ENCODE assay signal across 9 cellular contexts in genomic region chr4:2441393-2442174, GRCh38. TPM values are rescaled to one million over a fixed set of nuclear protein-coding genes. Genes with fewer than 3 reads are reported as not detected.
DNase-seq lines count a peak whose midpoint lies in the region; ATAC-seq and TF ChIP-seq lines count a peak whose summit lies in the region.
"Had no signal": no experiment of that assay in that cellular context is flagged by ENCODE, and none has a peak within 500 bp of the region (broad histone marks: within the 10 kb centered on the region; RNA-seq: fewer than 3 reads in every experiment).

No MANE protein-coding gene starts in this region.

- H3K27me3 ChIP-seq in A673 (replicated peaks; ENCODE audit: insufficient read depth, low read depth, low read length, poor library complexity) (no peaks in the 10 kb centered on the region), neutrophil (no peaks in the 10 kb centered on the region), uterus (no peaks in the 10 kb centered on the region)

- DNase-seq in A673 (ENCODE audit: low spot score): peak; percentile 88
- DNase-seq in NCI-H82 (lab: John Stamatoyannopoulos, UW): peak; percentile 94
- DNase-seq in activated CD8-positive, alpha-beta memory T cell treated with anti-CD3 and anti-CD28 coated beads for 1 hour (ENCODE audit: extremely low read depth in 1 of 2, low read depth in 1 of 2): peak; percentile 48 to 51
- peak; percentile 78 to 80 for DNase-seq in erythroblast (lab: John Stamatoyannopoulos, UW)
- no peak for DNase-seq in uterus

- CTCF ChIA-PET in A673 (lab: Charles Lee): interaction anchor here (0.5 to 1.6 kb wide), 7 partner anchors 14 to 594 kb away, joined by 3 to 13 read pairs (median 4); no protein-coding TSS in a partner anchor

- H3K4me3 ChIP-seq in A673 (ENCODE audit: low read depth, low read length, poor library complexity, severe bottlenecking) (no peak overlapping the region), neutrophil (ENCODE audit: low read depth in 1 of 2, low read length in 1 of 2) (no peak overlapping the region), uterus (no peak overlapping the region)

- no peaks in the 10 kb centered on the region for H3K4me1 ChIP-seq in A673 (ENCODE audit: insufficient read depth, low read length, poor library complexity, severe bottlenecking)
- H3K4me1 ChIP-seq in neutrophil (ENCODE audit: control insufficient read depth in 1 of 2, insufficient read depth in 1 of 2, low read depth in 1 of 2, low read length in 1 of 2): no peaks in the 10 kb centered on the region
- H3K4me1 ChIP-seq in uterus: no peaks in the 10 kb centered on the region

- BruUV-seq in A673 (replicated peaks; lab: Mats Ljungman, UMichigan): no TSS peak

- POLR2A ChIA-PET in A673 (lab: Charles Lee; ENCODE audit: low non-redundant PET): no interaction called here

- TF ChIP-seq CTCF in A673 (conservative IDR thresholded peaks at IDR 0.05; ENCODE audit: low read depth, low read length) (peak; percentile 98), neutrophil (IDR thresholded peaks at IDR 0.05) (peak; percentile 41), uterus (IDR thresholded peaks at IDR 0.05) (peak in 3 of 4 experiments; percentile 32 to 52 (median 47))

- no peak overlapping the region for H3K27ac ChIP-seq in A673 (ENCODE audit: low read depth, low read length, poor library complexity, severe bottlenecking)
- no peak overlapping the region for H3K27ac ChIP-seq in neutrophil
- no peak overlapping the region for H3K27ac ChIP-seq in uterus

- no peaks in the 10 kb centered on the region for H3K36me3 ChIP-seq in A673 (ENCODE audit: insufficient read depth, low read length, poor library complexity, severe bottlenecking)
- no peaks in the 10 kb centered on the region for H3K36me3 ChIP-seq in neutrophil
- no peaks in the 10 kb centered on the region for H3K36me3 ChIP-seq in uterus

- ATAC-seq in GM18505 (IDR thresholded peaks at IDR 0.05; ENCODE audit: unreplicated experiment) (peak; percentile 83), HG03025 (IDR thresholded peaks at IDR 0.05; ENCODE audit: low FRiP score, unreplicated experiment) (peak; percentile 72)

- intact Hi-C loops in A673 (cut with micrococcal nuclease; ENCODE audit: unreplicated experiment) (loop anchor here (1.0 kb wide), 1 partner anchor 221 kb away; no protein-coding TSS in a partner anchor), uterus (cut with DNase I; ENCODE audit: low total_unique reads) (no loop called here)

- TF ChIP-seq POLR2A in GM18505 (IDR thresholded peaks at IDR 0.05; ENCODE audit: borderline replicate concordance, extremely low read depth, insufficient read depth, insufficient read length) (no peak), erythroblast (IDR thresholded peaks at IDR 0.05; ENCODE audit: low read length) (no peak), uterus (IDR thresholded peaks at IDR 0.05) (no peak)

- H3K9me3 ChIP-seq in A673 (ENCODE audit: low read depth, low read length, poor library complexity, severe bottlenecking): no peaks in the 10 kb centered on the region
- H3K9me3 ChIP-seq in neutrophil: no peaks in the 10 kb centered on the region
- H3K9me3 ChIP-seq in uterus: no peaks in the 10 kb centered on the region

RNA-seq across cellular contexts. Expression of gene CFAP99, which starts 22.8 kb away (rescaled TPM):
- total RNA-seq in A673 (2021): not detected in 2 replicates
- total RNA-seq in uterus: under 1 TPM in 2 of 4 donors, not detected in 2; 0.21 to 0.46 TPM
- total RNA-seq: temporal lobe had no signal

RNA-seq across cellular contexts. Expression of gene ZFYVE28, which starts 23.1 kb away (rescaled TPM):
- total RNA-seq in A673 (2021) (7.6 and 8.6 TPM in 2 replicates), uterus (10 to 100 TPM in 3 of 4 donors, 1 to 10 TPM in 1; 5.4 to 16.7 (median 13.4) TPM)

RNA-seq across cellular contexts. Expression of gene RNF4, which starts 27.3 kb away (rescaled TPM):
- total RNA-seq in A673 (2021) (113 and 119 TPM in 2 replicates), uterus (10 to 100 TPM; 10.8 to 57.9 (median 33.9) TPM)

Comparison
In these comparisons a context has a peak if more than half of its experiments do, and no peak if none do; other contexts are left out.
1. DNase-seq: peak in A673 (single experiment), NCI-H82 (single experiment), activated CD8-positive, alpha-beta memory T cell treated with anti-CD3 and anti-CD28 coated beads for 1 hour (2 of 2) and erythroblast (2 of 2); none in uterus (0 of 2).
2. CTCF ChIP-seq: peak in every context shown above with its lines; median percentile 98 in A673; 47 in uterus; 41 in neutrophil.